In the genomic region with DNA sequence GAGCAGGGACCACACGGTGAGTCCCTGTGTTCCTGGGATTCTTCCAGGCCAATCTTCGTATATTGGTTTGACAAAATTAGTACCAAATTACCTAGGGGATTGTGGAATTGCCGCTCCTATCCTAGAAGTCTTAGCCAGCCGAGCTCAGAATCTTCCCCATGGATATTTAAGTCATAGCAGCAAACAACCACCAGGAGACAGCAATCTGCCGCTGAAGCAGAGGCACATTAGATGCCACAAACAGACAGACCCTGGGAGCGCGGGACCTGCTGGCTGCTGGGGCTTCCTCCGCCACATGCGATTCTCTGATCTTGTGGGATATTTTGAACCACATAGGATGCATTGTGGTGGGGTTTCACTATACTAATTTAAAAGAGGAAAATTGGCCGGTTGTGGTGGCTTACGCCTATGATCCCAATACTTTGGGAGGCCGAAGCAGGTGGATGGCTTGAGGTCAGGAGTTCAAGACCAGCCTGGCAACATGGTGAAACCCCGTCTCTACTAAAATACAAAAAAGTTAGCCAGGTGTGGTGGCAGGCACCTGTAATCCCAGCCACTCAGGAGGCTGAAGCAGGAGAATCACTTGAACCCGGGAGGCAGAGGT, we compare ENCODE assay signal across 10 cellular contexts. TPM values are rescaled to one million over a fixed set of nuclear protein-coding genes. Genes with fewer than 3 reads are reported as not detected.
DNase-seq lines count a peak whose midpoint lies in the region; TF ChIP-seq lines count a peak whose summit lies in the region.
"Had no signal": no experiment of that assay in that cellular context is flagged by ENCODE, and none has a peak within 500 bp of the region (broad histone marks: within the 10 kb centered on the region; RNA-seq: fewer than 3 reads in every experiment).

No MANE protein-coding gene starts in this region.

- H3K4me3 Mint-ChIP-seq in activated CD4-positive, alpha-beta memory T cell treated with anti-CD3 and anti-CD28 coated beads for 36 hours: no peak overlapping the region
- no peak overlapping the region for H3K4me3 Mint-ChIP-seq in activated CD4-positive, alpha-beta memory T cell treated with anti-CD3 and anti-CD28 coated beads, Interleukin-2, amount 10 ng/mL, durations not matched to agents 7 days and 5 days
- H3K4me3 Mint-ChIP-seq: memory B cell; stimulated activated effector memory CD8-positive, alpha-beta T cell treated with anti-CD3 and anti-CD28 coated beads, Interleukin-12 subunit alpha, Interleukin-12 subunit beta, amount 100 ng/mL, for 72 hours had no signal

- H3K4me1 ChIP-seq in OCI-LY3 (ENCODE audit: low read length): peaks cover 21% of the 10 kb centered on the region; the same call in 1 of the 2 replicates
- H3K4me1 ChIP-seq in smooth muscle cell (ENCODE audit: low read depth): no peaks in the 10 kb centered on the region

- H3K4me2 ChIP-seq in OCI-LY3 (ENCODE audit: low read length) (no peak overlapping the region), smooth muscle cell (no peak overlapping the region)

- H4K20me1 ChIP-seq in OCI-LY3 (ENCODE audit: insufficient read depth, low read length): no peaks in the 10 kb centered on the region
- no peaks in the 10 kb centered on the region for H4K20me1 ChIP-seq in smooth muscle cell (ENCODE audit: low read depth)

- H3K27ac ChIP-seq in OCI-LY3 (ENCODE audit: low read length): no peak overlapping the region
- H3K27ac ChIP-seq in smooth muscle cell (ENCODE audit: low read depth): no peak overlapping the region

- H3K4me3 ChIP-seq in OCI-LY3 (ENCODE audit: low read length) (no peak overlapping the region), epithelial cell of proximal tubule (ENCODE audit: low read depth, low read length) (no peak overlapping the region), smooth muscle cell (no peak overlapping the region)

- H3K27me3 Mint-ChIP-seq in activated CD4-positive, alpha-beta memory T cell treated with anti-CD3 and anti-CD28 coated beads for 36 hours: peaks cover 14% of the 10 kb centered on the region
- peaks cover 25% of the 10 kb centered on the region for H3K27me3 Mint-ChIP-seq in activated CD4-positive, alpha-beta memory T cell treated with anti-CD3 and anti-CD28 coated beads, Interleukin-2, amount 10 ng/mL, durations not matched to agents 7 days and 5 days

- H3K27me3 ChIP-seq in OCI-LY3 (ENCODE audit: low read depth, low read length) (no peaks in the 10 kb centered on the region), smooth muscle cell (ENCODE audit: low read depth) (peaks cover 38% of the 10 kb centered on the region)

- 65% methylated on average over 14 of the region's 14 CpGs for WGBS in smooth muscle cell (ENCODE audit: low lambda C conversion rate)

- no peaks in the 10 kb centered on the region for H3K9me3 ChIP-seq in OCI-LY3 (ENCODE audit: insufficient read depth, low read length)
- no peaks in the 10 kb centered on the region for H3K9me3 ChIP-seq in smooth muscle cell (replicated peaks; ENCODE audit: low read depth)

- H3K36me3 Mint-ChIP-seq in activated CD4-positive, alpha-beta memory T cell treated with anti-CD3 and anti-CD28 coated beads for 36 hours: no peaks in the 10 kb centered on the region
- H3K36me3 Mint-ChIP-seq in activated CD4-positive, alpha-beta memory T cell treated with anti-CD3 and anti-CD28 coated beads, Interleukin-2, amount 10 ng/mL, durations not matched to agents 7 days and 5 days (ENCODE audit: low read depth): no peaks in the 10 kb centered on the region
- H3K36me3 Mint-ChIP-seq: memory B cell; stimulated activated effector memory CD8-positive, alpha-beta T cell treated with anti-CD3 and anti-CD28 coated beads, Interleukin-12 subunit alpha, Interleukin-12 subunit beta, amount 100 ng/mL, for 72 hours had no signal

- intact Hi-C loops in activated CD4-positive, alpha-beta memory T cell treated with anti-CD3 and anti-CD28 coated beads for 36 hours (cut with micrococcal nuclease): no loop called here

- peak; percentile 26 for TF ChIP-seq CTCF in OCI-LY3 (IDR thresholded peaks at IDR 0.05; ENCODE audit: low read depth, low read length)
- peak; percentile 59 for TF ChIP-seq CTCF in epithelial cell of proximal tubule (conservative IDR thresholded peaks at IDR 0.05; ENCODE audit: low read depth, low read length)
- peak; percentile 50 for TF ChIP-seq CTCF in smooth muscle cell (IDR thresholded peaks at IDR 0.05; ENCODE audit: borderline replicate concordance, insufficient read depth, poor library complexity, severe bottlenecking)

- H3K27ac Mint-ChIP-seq in activated CD4-positive, alpha-beta memory T cell treated with anti-CD3 and anti-CD28 coated beads for 36 hours: no peak overlapping the region
- H3K27ac Mint-ChIP-seq in activated CD4-positive, alpha-beta memory T cell treated with anti-CD3 and anti-CD28 coated beads, Interleukin-2, amount 10 ng/mL, durations not matched to agents 7 days and 5 days: no peak overlapping the region
- H3K27ac Mint-ChIP-seq: memory B cell; stimulated activated effector memory CD8-positive, alpha-beta T cell treated with anti-CD3 and anti-CD28 coated beads, Interleukin-12 subunit alpha, Interleukin-12 subunit beta, amount 100 ng/mL, for 72 hours had no signal

- CTCF ChIA-PET in activated CD4-positive, alpha-beta memory T cell treated with anti-CD3 and anti-CD28 coated beads for 36 hours (lab: Charles Lee): interaction anchor here (0.6 to 4.7 kb wide), 5 partner anchors 8 to 71 kb away, joined by 3 to 30 read pairs (median 4); no protein-coding TSS in a partner anchor
- CTCF ChIA-PET in activated CD4-positive, alpha-beta memory T cell treated with anti-CD3 and anti-CD28 coated beads, Interleukin-2, amount 10 ng/mL, durations not matched to agents 7 days and 5 days (lab: Charles Lee): interaction anchor here (0.7 to 2.8 kb wide), 4 partner anchors 8 to 67 kb away, joined by 3 to 21 read pairs (median 4); no protein-coding TSS in a partner anchor

- H3K4me1 Mint-ChIP-seq in activated CD4-positive, alpha-beta memory T cell treated with anti-CD3 and anti-CD28 coated beads for 36 hours (ENCODE audit: low read depth): no peaks in the 10 kb centered on the region
- no peaks in the 10 kb centered on the region for H3K4me1 Mint-ChIP-seq in activated CD4-positive, alpha-beta memory T cell treated with anti-CD3 and anti-CD28 coated beads, Interleukin-2, amount 10 ng/mL, durations not matched to agents 7 days and 5 days
- H3K4me1 Mint-ChIP-seq: memory B cell; stimulated activated effector memory CD8-positive, alpha-beta T cell treated with anti-CD3 and anti-CD28 coated beads, Interleukin-12 subunit alpha, Interleukin-12 subunit beta, amount 100 ng/mL, for 72 hours had no signal

- H3K79me2 ChIP-seq in OCI-LY3 (ENCODE audit: low read length) (no peaks in the 10 kb centered on the region), smooth muscle cell (ENCODE audit: low read depth) (no peaks in the 10 kb centered on the region)

- H3F3A ChIP-seq in smooth muscle cell (ENCODE audit: low read depth): no peaks in the 10 kb centered on the region

- no peaks in the 10 kb centered on the region for H3K9me3 Mint-ChIP-seq in activated CD4-positive, alpha-beta memory T cell treated with anti-CD3 and anti-CD28 coated beads for 36 hours
- no peaks in the 10 kb centered on the region for H3K9me3 Mint-ChIP-seq in activated CD4-positive, alpha-beta memory T cell treated with anti-CD3 and anti-CD28 coated beads, Interleukin-2, amount 10 ng/mL, durations not matched to agents 7 days and 5 days
- H3K9me3 Mint-ChIP-seq: memory B cell; stimulated activated effector memory CD8-positive, alpha-beta T cell treated with anti-CD3 and anti-CD28 coated beads, Interleukin-12 subunit alpha, Interleukin-12 subunit beta, amount 100 ng/mL, for 72 hours had no signal

- POLR2A ChIA-PET in activated CD4-positive, alpha-beta memory T cell treated with anti-CD3 and anti-CD28 coated beads for 36 hours (lab: Charles Lee): no interaction called here
- POLR2A ChIA-PET in activated CD4-positive, alpha-beta memory T cell treated with anti-CD3 and anti-CD28 coated beads, Interleukin-2, amount 10 ng/mL, durations not matched to agents 7 days and 5 days (lab: Charles Lee): interaction anchor here (1.6 kb wide), 1 partner anchor 32 kb away, joined by 4 read pairs; the partner anchor contains the start of gene ZBTB43

- no peak overlapping the region for H3K9ac ChIP-seq in OCI-LY3 (ENCODE audit: low read length)
- no peak overlapping the region for H3K9ac ChIP-seq in smooth muscle cell (ENCODE audit: low read depth)

- H3K36me3 ChIP-seq in OCI-LY3 (replicated peaks; ENCODE audit: low read depth, low read length): peaks cover 3% of the 10 kb centered on the region
- no peaks in the 10 kb centered on the region for H3K36me3 ChIP-seq in smooth muscle cell (ENCODE audit: low read depth)

- H2AFZ ChIP-seq in OCI-LY3 (ENCODE audit: low read depth, low read length) (no peak overlapping the region), smooth muscle cell (ENCODE audit: low read depth) (no peak overlapping the region)

- DNase-seq in activated CD4-positive, alpha-beta memory T cell treated with anti-CD3 and anti-CD28 coated beads for 36 hours: peak; percentile 21
- no peak for DNase-seq in activated CD4-positive, alpha-beta memory T cell treated with anti-CD3 and anti-CD28 coated beads, Interleukin-2, amount 10 ng/mL, durations not matched to agents 7 days and 5 days
- no peak for DNase-seq in epithelial cell of proximal tubule (ENCODE audit: low read depth)
- DNase-seq in smooth muscle cell (lab: John Stamatoyannopoulos, UW; ENCODE audit: unreplicated experiment): no peak
- DNase-seq in anterior cingulate cortex (lab: John Stamatoyannopoulos, UW): no peak
- DNase-seq in mucosa of gallbladder (ENCODE audit: low spot score): no peak
- DNase-seq in stimulated activated CD4-positive, alpha-beta T cell treated with anti-CD3 and anti-CD28 coated beads, Interleukin-2, amount 100 ng/mL, for 48 hours: no peak

RNA-seq across cellular contexts. Expression of gene ZBTB43, which starts 31.7 kb away (rescaled TPM):
- total RNA-seq in activated CD4-positive, alpha-beta memory T cell treated with anti-CD3 and anti-CD28 coated beads for 36 hours: 10 to 100 TPM; 20.5 to 28.4 TPM
- 10 to 100 TPM; 40.8 to 41.0 TPM for total RNA-seq in activated CD4-positive, alpha-beta memory T cell treated with anti-CD3 and anti-CD28 coated beads, Interleukin-2, amount 10 ng/mL, durations not matched to agents 7 days and 5 days
- total RNA-seq in epithelial cell of proximal tubule (4.3 TPM in 2 replicates), smooth muscle cell (12.3 and 13.3 TPM in 2 replicates), mucosa of gallbladder (15.0 TPM)
- 10.8 and 11.5 TPM in 2 replicates for polyA plus RNA-seq in smooth muscle cell
